17 cellular contexts compared by ENCODE assay signal in genomic region chr15:52124270-52124878, GRCh38. TPM values are rescaled to one million over a fixed set of nuclear protein-coding genes. Genes with fewer than 3 reads are reported as not detected.
DNase-seq lines count a peak whose midpoint lies in the region; ATAC-seq and TF ChIP-seq lines count a peak whose summit lies in the region.
"Had no signal": no experiment of that assay in that cellular context is flagged by ENCODE, and none has a peak within 500 bp of the region (broad histone marks: within the 10 kb centered on the region; RNA-seq: fewer than 3 reads in every experiment).

No MANE protein-coding gene starts in this region.

- H3K36me3 Mint-ChIP-seq in activated CD8-positive, alpha-beta memory T cell treated with anti-CD3 and anti-CD28 coated beads, Interleukin-2, amount 10 ng/mL, durations not matched to agents 7 days and 5 days, result no peaks in the 10 kb centered on the region
- H3K36me3 Mint-ChIP-seq: activated naive CD8-positive, alpha-beta T cell treated with anti-CD3 and anti-CD28 coated beads, Interleukin-2, amount 10 ng/mL, durations not matched to agents 7 days and 5 days had no signal

- H3K27ac ChIP-seq in PC-9 (peak overlapping the region; percentile 47), psoas muscle (no peak overlapping the region)
- H3K27ac ChIP-seq: BLaER1 treated with 17β-estradiol and CSF1 and Interleukin-3, amounts not matched to agents 10 nM and 100 nM had no signal

- intact Hi-C loops in PC-9 (cut with micrococcal nuclease; ENCODE audit: unreplicated experiment) (no loop called here), left cardiac atrium (cut with DNase I) (no loop called here), psoas muscle (cut with DNase I) (no loop called here)

- no peaks in the 10 kb centered on the region for H3K9me2 ChIP-seq in PC-9 (ENCODE audit: insufficient read depth)

- no peak overlapping the region for H3K4me3 ChIP-seq in PC-9
- H3K4me3 ChIP-seq in epithelial cell of esophagus (ENCODE audit: low read length), result no peak overlapping the region
- no peak overlapping the region for H3K4me3 ChIP-seq in psoas muscle
- H3K4me3 ChIP-seq: BLaER1 treated with 17β-estradiol and CSF1 and Interleukin-3, amounts not matched to agents 10 nM and 100 nM had no signal

- H3K4me2 ChIP-seq in PC-9, result peak overlapping the region; percentile 40

- WGBS in psoas muscle, 3 donors, result 79 to 92% (median 91%) methylated on average over 11 of the region's 11 CpGs

- TF ChIP-seq CTCF in PC-9 (conservative IDR thresholded peaks at IDR 0.05) (no peak), epithelial cell of esophagus (IDR thresholded peaks at IDR 0.05; ENCODE audit: insufficient read depth, low read depth, low read length, missing control alignments) (no peak), psoas muscle (IDR thresholded peaks at IDR 0.05) (no peak)

- H4K20me1 ChIP-seq in PC-9 (ENCODE audit: insufficient read depth), result no peaks in the 10 kb centered on the region
- H4K20me1 ChIP-seq: BLaER1 treated with 17β-estradiol and CSF1 and Interleukin-3, amounts not matched to agents 10 nM and 100 nM had no signal

- H3K27me3 ChIP-seq in PC-9 (ENCODE audit: insufficient read depth, low read depth), result no peaks in the 10 kb centered on the region
- no peaks in the 10 kb centered on the region for H3K27me3 ChIP-seq in psoas muscle (ENCODE audit: insufficient read depth in 3 of 3, low read length in 2 of 3)
- H3K27me3 ChIP-seq: BLaER1 treated with 17β-estradiol and CSF1 and Interleukin-3, amounts not matched to agents 10 nM and 100 nM had no signal

- no peak for DNase-seq in activated CD8-positive, alpha-beta memory T cell treated with anti-CD3 and anti-CD28 coated beads, Interleukin-2, amount 10 ng/mL, durations not matched to agents 7 days and 5 days
- no peak for DNase-seq in activated CD8-positive, alpha-beta memory T cell treated with anti-CD3 and anti-CD28 coated beads, Interleukin-2, amount 50 U/mL, for 48 hours
- DNase-seq in PC-9 (peak; percentile 9 to 55), epithelial cell of esophagus (ENCODE audit: low read depth) (peak; percentile 93), pulmonary artery endothelial cell (ENCODE audit: low read depth, low spot score) (peak; percentile 68), left cardiac atrium (no peak), NCI-H345 treated with DMSO at 0.1 percent for 48 hours (lab: John Stamatoyannopoulos, UW; ENCODE audit: unreplicated experiment) (no peak), psoas muscle (no peak)
- DNase-seq: activated CD4-positive, CD25-positive, alpha-beta regulatory T cell treated with anti-CD3 and anti-CD28 coated beads, Interleukin-2, amount 50 U/mL, for 72 hours; activated naive CD8-positive, alpha-beta T cell treated with anti-CD3 and anti-CD28 coated beads, Interleukin-2, amount 10 ng/mL, durations not matched to agents 7 days and 5 days; KG1; SIG-M5; stimulated activated CD4-positive, alpha-beta T cell treated with anti-CD3 and anti-CD28 coated beads, Interleukin-15, amount 100 ng/mL, for 24 hours; stimulated activated naive CD4-positive, alpha-beta T cell had no signal

- peaks cover 9% of the 10 kb centered on the region; the same call in 1 of the 2 replicates for H3F3A ChIP-seq in PC-9 (ENCODE audit: insufficient read depth, low read depth)

- peaks cover 6% of the 10 kb centered on the region for H3K4me1 Mint-ChIP-seq in activated CD8-positive, alpha-beta memory T cell treated with anti-CD3 and anti-CD28 coated beads, Interleukin-2, amount 10 ng/mL, durations not matched to agents 7 days and 5 days
- H3K4me1 Mint-ChIP-seq: activated naive CD8-positive, alpha-beta T cell treated with anti-CD3 and anti-CD28 coated beads, Interleukin-2, amount 10 ng/mL, durations not matched to agents 7 days and 5 days; nephron had no signal

- peaks cover 17% of the 10 kb centered on the region for H3K4me1 ChIP-seq in PC-9 (replicated peaks; ENCODE audit: insufficient read depth)
- no peaks in the 10 kb centered on the region for H3K4me1 ChIP-seq in psoas muscle

- H3K36me3 ChIP-seq in PC-9 (ENCODE audit: low read depth), result no peaks in the 10 kb centered on the region
- H3K36me3 ChIP-seq in psoas muscle (ENCODE audit: insufficient read depth in 1 of 2, low read depth in 1 of 2), result no peaks in the 10 kb centered on the region

- peak overlapping the region; percentile 57; the same call in 1 of the 2 replicates for H2AFZ ChIP-seq in PC-9

- H3K27ac Mint-ChIP-seq in activated CD8-positive, alpha-beta memory T cell treated with anti-CD3 and anti-CD28 coated beads, Interleukin-2, amount 10 ng/mL, durations not matched to agents 7 days and 5 days, result peak overlapping the region; percentile 12
- H3K27ac Mint-ChIP-seq: activated naive CD8-positive, alpha-beta T cell treated with anti-CD3 and anti-CD28 coated beads, Interleukin-2, amount 10 ng/mL, durations not matched to agents 7 days and 5 days; nephron had no signal

- CTCF ChIA-PET in activated CD8-positive, alpha-beta memory T cell treated with anti-CD3 and anti-CD28 coated beads, Interleukin-2, amount 10 ng/mL, durations not matched to agents 7 days and 5 days (lab: Charles Lee), result interaction anchor here (1.0 to 1.7 kb wide), 2 partner anchors 16 to 69 kb away, joined by 3 to 4 read pairs; no protein-coding TSS in a partner anchor
- CTCF ChIA-PET in PC-9 (lab: Charles Lee), result no interaction called here

- no peaks in the 10 kb centered on the region for H3K27me3 Mint-ChIP-seq in activated CD8-positive, alpha-beta memory T cell treated with anti-CD3 and anti-CD28 coated beads, Interleukin-2, amount 10 ng/mL, durations not matched to agents 7 days and 5 days
- H3K27me3 Mint-ChIP-seq: activated naive CD8-positive, alpha-beta T cell treated with anti-CD3 and anti-CD28 coated beads, Interleukin-2, amount 10 ng/mL, durations not matched to agents 7 days and 5 days had no signal

- POLR2A ChIA-PET in PC-9 (lab: Charles Lee; ENCODE audit: unreplicated experiment), result interaction anchor here (0.7 kb wide), 1 partner anchor 138 kb away, joined by 3 read pairs; no protein-coding TSS in a partner anchor

- no peaks in the 10 kb centered on the region for H3K9me3 ChIP-seq in PC-9 (ENCODE audit: insufficient read depth, low read depth)
- no peaks in the 10 kb centered on the region for H3K9me3 ChIP-seq in psoas muscle
- H3K9me3 ChIP-seq: BLaER1 treated with 17β-estradiol and CSF1 and Interleukin-3, amounts not matched to agents 10 nM and 100 nM had no signal

- no TSS peak for BruUV-seq in PC-9 (replicated peaks; lab: Mats Ljungman, UMichigan)

- no peak overlapping the region for H3K4me3 Mint-ChIP-seq in activated CD8-positive, alpha-beta memory T cell treated with anti-CD3 and anti-CD28 coated beads, Interleukin-2, amount 10 ng/mL, durations not matched to agents 7 days and 5 days
- H3K4me3 Mint-ChIP-seq: activated naive CD8-positive, alpha-beta T cell treated with anti-CD3 and anti-CD28 coated beads, Interleukin-2, amount 10 ng/mL, durations not matched to agents 7 days and 5 days; nephron had no signal

- no peaks in the 10 kb centered on the region for H3K79me2 ChIP-seq in PC-9 (ENCODE audit: low read depth)

- H3K9me3 Mint-ChIP-seq in activated CD8-positive, alpha-beta memory T cell treated with anti-CD3 and anti-CD28 coated beads, Interleukin-2, amount 10 ng/mL, durations not matched to agents 7 days and 5 days (ENCODE audit: low read depth), result no peaks in the 10 kb centered on the region
- H3K9me3 Mint-ChIP-seq: activated naive CD8-positive, alpha-beta T cell treated with anti-CD3 and anti-CD28 coated beads, Interleukin-2, amount 10 ng/mL, durations not matched to agents 7 days and 5 days; nephron had no signal

- peak; percentile 39 for ATAC-seq in activated CD8-positive, alpha-beta memory T cell treated with anti-CD3 and anti-CD28 coated beads, Interleukin-2, amount 10 ng/mL, durations not matched to agents 7 days and 5 days
- ATAC-seq in left cardiac atrium, result no peak
- ATAC-seq in psoas muscle, result no peak

RNA-seq across cellular contexts. Expression of gene BCL2L10, which starts 11.8 kb away (rescaled TPM):
- not detected for total RNA-seq in activated CD8-positive, alpha-beta memory T cell treated with anti-CD3 and anti-CD28 coated beads, Interleukin-2, amount 10 ng/mL, durations not matched to agents 7 days and 5 days
- total RNA-seq in PC-9 (2021) (0.43 and 0.48 TPM in 2 replicates), pulmonary artery endothelial cell (0.11 and 0.13 TPM in 2 replicates), left cardiac atrium (not detected), psoas muscle (not detected)
- under 1 TPM in 1 of 3 donors, not detected in 2; 0.04 TPM for polyA plus RNA-seq in psoas muscle
- total RNA-seq: H4 had no signal

Comparison
In these comparisons a context has a peak if more than half of its experiments do, and no peak if none do; other contexts are left out.
1. DNase-seq: peak in PC-9 (2 of 2), epithelial cell of esophagus (single experiment) and pulmonary artery endothelial cell (single experiment); none in activated CD8-positive, alpha-beta memory T cell treated with anti-CD3 and anti-CD28 coated beads, Interleukin-2, amount 10 ng/mL, durations not matched to agents 7 days and 5 days (single experiment), activated CD8-positive, alpha-beta memory T cell treated with anti-CD3 and anti-CD28 coated beads, Interleukin-2, amount 50 U/mL, for 48 hours (single experiment), left cardiac atrium (single experiment), NCI-H345 treated with DMSO at 0.1 percent for 48 hours (single experiment) and psoas muscle (0 of 2).